20 cellular contexts compared by ENCODE assay signal in genomic region chr15:35886765-35887164, GRCh38.
DNase-seq lines count a peak whose midpoint lies in the region; ATAC-seq and TF ChIP-seq lines count a peak whose summit lies in the region.
"Had no signal": no experiment of that assay in that cellular context is flagged by ENCODE, and none has a peak within 500 bp of the region (broad histone marks: within the 10 kb centered on the region; RNA-seq: fewer than 3 reads in every experiment).

No MANE protein-coding gene starts in this region.

- no peak for TF ChIP-seq CTCF in fibroblast of pulmonary artery (IDR thresholded peaks at IDR 0.05; ENCODE audit: low read length, missing control alignments)

- H3K4me3 ChIP-seq in fibroblast of pulmonary artery (replicated peaks; ENCODE audit: low read depth, low read length), result no peak overlapping the region
- H3K4me3 ChIP-seq: BLaER1, heart left ventricle, lower lobe of right lung, right atrium auricular region had no signal

- intact Hi-C loops in left cardiac atrium (cut with DNase I), result no loop called here

- DNase-seq in A172 (ENCODE audit: low spot score) (peak; percentile 30), HT1080 (ENCODE audit: low read depth) (peak; percentile 16), amniotic epithelial cell (ENCODE audit: low read depth) (peak; percentile 39), fibroblast of pulmonary artery (ENCODE audit: low read depth) (peak; percentile 65), SIG-M5 (lab: John Stamatoyannopoulos, UW) (no peak), left cardiac atrium (no peak)
- no peak for DNase-seq in activated naive CD4-positive, alpha-beta T cell treated with anti-CD3 and anti-CD28 coated beads, Interleukin-2, amount 50 U/mL, for 16 hours
- DNase-seq: activated CD8-positive, alpha-beta memory T cell treated with anti-CD3 and anti-CD28 coated beads, Interleukin-2, amount 50 U/mL, for 48 hours; activated effector memory CD4-positive, alpha-beta T cell treated with anti-CD3 and anti-CD28 coated beads, Interleukin-2, amount 50 U/mL, for 16 hours; Calu3; heart left ventricle; KBM-7; lower lobe of right lung; NCI-H1694 treated with DMSO at 0.1 percent for 48 hours; NCI-H82; stimulated activated CD8-positive, alpha-beta memory T cell treated with anti-CD3 and anti-CD28 coated beads, Interleukin-4, amount 100 ng/mL, for 48 hours had no signal

- ATAC-seq in HG03378 (IDR thresholded peaks at IDR 0.05; ENCODE audit: unreplicated experiment), result no peak
- ATAC-seq in left cardiac atrium, result no peak
- ATAC-seq: esophagus mucosa, heart left ventricle, lower lobe of right lung had no signal

Comparison
In these comparisons a context has a peak if more than half of its experiments do, and no peak if none do; other contexts are left out.
1. DNase-seq: peak in A172 (single experiment), HT1080 (single experiment), amniotic epithelial cell (single experiment) and fibroblast of pulmonary artery (single experiment); none in activated naive CD4-positive, alpha-beta T cell treated with anti-CD3 and anti-CD28 coated beads, Interleukin-2, amount 50 U/mL, for 16 hours (single experiment), SIG-M5 (single experiment) and left cardiac atrium (single experiment).